ENCODE assay signal across 22 cellular contexts in the genomic region with DNA sequence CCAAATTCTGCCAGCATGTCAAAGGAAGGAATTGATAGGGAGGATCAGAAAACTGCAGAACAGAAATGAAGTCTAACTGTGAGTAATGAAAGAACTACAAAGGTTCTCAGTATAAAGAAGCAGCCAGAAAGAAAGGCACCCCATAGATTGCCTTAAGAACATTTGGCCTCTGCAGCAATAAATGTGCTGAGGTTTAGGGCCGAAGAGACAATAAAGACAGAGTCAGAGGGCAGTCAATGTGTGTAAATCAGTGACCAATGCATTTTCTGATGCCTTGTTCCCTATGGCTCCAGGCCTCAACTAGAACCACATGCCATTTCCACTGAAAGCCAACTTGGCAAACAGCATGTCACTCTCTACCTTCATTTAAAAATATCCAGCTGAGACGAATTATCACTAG.
DNase-seq lines count a peak whose midpoint lies in the region; ATAC-seq, FAIRE-seq and TF ChIP-seq lines count a peak whose summit lies in the region.
"Had no signal": no experiment of that assay in that cellular context is flagged by ENCODE, and none has a peak within 500 bp of the region (broad histone marks: within the 10 kb centered on the region; RNA-seq: fewer than 3 reads in every experiment).

No MANE protein-coding gene starts in this region.

- no peaks in the 10 kb centered on the region for H3K36me3 ChIP-seq in mucosa of rectum (ENCODE audit: control insufficient read depth in 2 of 2, insufficient read depth in 2 of 2, low read length in 2 of 2)
- H3K36me3 ChIP-seq in small intestine (ENCODE audit: control insufficient read depth in 2 of 2, insufficient read depth in 2 of 2, low read length in 2 of 2): no peaks in the 10 kb centered on the region
- no peaks in the 10 kb centered on the region for H3K36me3 ChIP-seq in ovary
- H3K36me3 ChIP-seq: BE2C had no signal

- TF ChIP-seq POLR2A in ovary (IDR thresholded peaks at IDR 0.05): no peak

- intact Hi-C loops in ovary (cut with DNase I): no loop called here

- peak overlapping the region in 1 of 2 donors; percentile 41 for H3K9ac ChIP-seq in mucosa of rectum (ENCODE audit: low read depth in 1 of 2, low read length in 2 of 2)

- DNase-seq in HuH-7 (ENCODE audit: low spot score) (peak; percentile 11), foreskin melanocyte (peak; percentile 21), small intestine (peak; percentile 39), GDM1 (lab: John Stamatoyannopoulos, UW) (no peak), ovary (no peak)
- DNase-seq in stimulated activated naive CD8-positive, alpha-beta T cell treated with anti-CD3 and anti-CD28 coated beads, Interleukin-15, Interleukin-2, amounts not matched to agents 100 U/mL and 50 U/mL, for 24 hours: no peak
- DNase-seq: ACHN; BE2C; C1 segment of cervical spinal cord; CD4-positive, CD25-positive, alpha-beta regulatory T cell; CD8-positive, alpha-beta memory T cell; COR-L47; DMS153; DMS79; GF-D8; HFFc6 had no signal

- FAIRE-seq in small intestine (lab: Jason Lieb, UNC): no peak
- FAIRE-seq: H54, HTR-8/SVneo had no signal

- ATAC-seq in HG03378 (IDR thresholded peaks at IDR 0.05; ENCODE audit: unreplicated experiment): no peak
- ATAC-seq in stimulated activated naive CD8-positive, alpha-beta T cell treated with anti-CD3 and anti-CD28 coated beads, Interleukin-15, Interleukin-2, amounts not matched to agents 100 U/mL and 50 U/mL, for 24 hours: no peak
- ATAC-seq: GM23338, HCT116 had no signal

- H3K27me3 ChIP-seq in mucosa of rectum (ENCODE audit: control insufficient read depth in 2 of 2, insufficient read depth in 2 of 2, low read length in 2 of 2): no peaks in the 10 kb centered on the region
- H3K27me3 ChIP-seq in small intestine (ENCODE audit: control insufficient read depth in 2 of 2, insufficient read depth in 2 of 2, low read length in 2 of 2): peaks cover 0 to 1% of the 10 kb centered on the region in 2 donors
- H3K27me3 ChIP-seq in ovary: no peaks in the 10 kb centered on the region

- H3K4me3 ChIP-seq in mucosa of rectum (ENCODE audit: low read length in 2 of 2): no peak overlapping the region
- H3K4me3 ChIP-seq in small intestine (ENCODE audit: low read depth in 1 of 2, low read length in 2 of 2): no peak overlapping the region
- H3K4me3 ChIP-seq in ovary: no peak overlapping the region
- H3K4me3 ChIP-seq: GM23338 had no signal

- no peak for TF ChIP-seq CTCF in ovary (IDR thresholded peaks at IDR 0.05)

- TF ChIP-seq EP300 in ovary (IDR thresholded peaks at IDR 0.05): no peak

- H3K27ac ChIP-seq in mucosa of rectum (ENCODE audit: low read depth in 2 of 2, low read length in 2 of 2) (peak overlapping the region; percentile 85 to 88), small intestine (ENCODE audit: low read depth in 1 of 2, low read length in 1 of 2) (no peak overlapping the region), ovary (no peak overlapping the region)

- H3K4me1 ChIP-seq in mucosa of rectum (ENCODE audit: control insufficient read depth in 2 of 2, insufficient read depth in 2 of 2, low read length in 2 of 2) (peaks cover 10 to 35% of the 10 kb centered on the region in 2 donors), small intestine (ENCODE audit: control insufficient read depth in 2 of 2, insufficient read depth in 1 of 2, low read depth in 1 of 2, low read length in 1 of 2) (peaks cover 9 to 10% of the 10 kb centered on the region in 2 donors), ovary (ENCODE audit: insufficient read depth) (no peaks in the 10 kb centered on the region)
- H3K4me1 ChIP-seq: BE2C had no signal

- WGBS in small intestine, 3 donors: 35 to 63% (median 48%) methylated on average over 2 of the region's 2 CpGs
- 47 to 55% (median 49%) methylated on average over 2 of the region's 2 CpGs for WGBS in ovary, 3 donors

- H3K9me3 ChIP-seq in mucosa of rectum (ENCODE audit: control insufficient read depth in 2 of 2, low read length in 2 of 2) (no peaks in the 10 kb centered on the region), small intestine (ENCODE audit: control insufficient read depth, low read depth) (no peaks in the 10 kb centered on the region), ovary (no peaks in the 10 kb centered on the region)
- H3K9me3 ChIP-seq: BE2C had no signal

Comparison
In these comparisons a context has a peak if more than half of its experiments do, and no peak if none do; other contexts are left out.
1. DNase-seq: peak in HuH-7 (single experiment), foreskin melanocyte (single experiment) and small intestine (single experiment); none in GDM1 (single experiment), stimulated activated naive CD8-positive, alpha-beta T cell treated with anti-CD3 and anti-CD28 coated beads, Interleukin-15, Interleukin-2, amounts not matched to agents 100 U/mL and 50 U/mL, for 24 hours (single experiment) and ovary (0 of 5).
2. H3K27ac ChIP-seq: peak in mucosa of rectum (2 of 2); none in small intestine (0 of 2) and ovary (0 of 2).